Comparison of ENCODE assay signal across 19 cellular contexts in the genomic region with DNA sequence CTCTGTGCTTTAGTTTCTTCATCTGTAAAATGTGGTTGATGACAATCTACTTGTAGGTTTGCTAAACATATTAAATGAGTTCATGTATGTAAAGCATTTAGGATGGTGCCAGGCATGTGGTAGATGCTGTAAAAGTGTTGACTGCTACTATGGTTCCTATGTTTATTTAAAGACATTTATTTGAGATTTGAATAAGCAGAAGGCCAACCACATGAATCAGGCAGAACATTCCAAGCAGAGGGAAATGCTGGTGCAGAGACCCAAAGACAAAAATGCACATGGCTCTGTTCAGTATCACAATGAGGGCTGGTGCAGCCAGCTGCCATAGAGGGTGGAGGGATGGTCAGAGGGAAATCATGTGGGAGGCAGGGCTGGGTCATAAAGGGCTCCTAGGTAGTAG.
"Had no signal": no experiment of that assay in that cellular context is flagged by ENCODE, and none has a peak within 500 bp of the region (broad histone marks: within the 10 kb centered on the region; RNA-seq: fewer than 3 reads in every experiment).

No MANE protein-coding gene starts in this region.

- H3K27ac ChIP-seq: adrenal gland, left lung, right atrium auricular region, SK-N-MC, skin epidermis, suprapubic skin, VCaP had no signal

- ATAC-seq: activated CD8-positive, alpha-beta memory T cell treated with anti-CD3 and anti-CD28 coated beads, Interleukin-2, amount 10 ng/mL, durations not matched to agents 7 days and 5 days; left lung; stimulated activated naive CD8-positive, alpha-beta T cell treated with anti-CD3 and anti-CD28 coated beads, Interleukin-15, Interleukin-2, amounts not matched to agents 100 U/mL and 50 U/mL, for 24 hours had no signal

- H3K4me1 ChIP-seq: adrenal gland, left lung, right atrium auricular region, suprapubic skin had no signal

- DNase-seq: activated CD4-positive, alpha-beta memory T cell treated with anti-CD3 and anti-CD28 coated beads for 36 hours; activated CD8-positive, alpha-beta memory T cell treated with anti-CD3 and anti-CD28 coated beads, Interleukin-2, amount 10 ng/mL, durations not matched to agents 7 days and 5 days; activated effector memory CD4-positive, alpha-beta T cell treated with Interleukin-2 at 50 U/mL for 16 hours; activated naive CD4-positive, alpha-beta T cell treated with anti-CD3 and anti-CD28 coated beads, Interleukin-2, amount 50 U/mL, for 16 hours; activated T-cell treated with anti-CD3 and anti-CD28 coated beads, Interleukin-2, amount 50 U/mL, for 24 hours; adrenal gland; effector CD8-positive, alpha-beta T cell; left lung; nucleus accumbens; stimulated activated CD4-positive, alpha-beta T cell treated with anti-CD3 and anti-CD28 coated beads, Interleukin-15, amount 100 ng/mL, for 24 hours; stimulated activated naive CD8-positive, alpha-beta T cell treated with anti-CD3 and anti-CD28 coated beads, Interleukin-15, Interleukin-2, amounts not matched to agents 100 U/mL and 50 U/mL, for 24 hours; T-helper 1 cell had no signal

- H3K9me3 ChIP-seq: adrenal gland, left lung, right atrium auricular region, suprapubic skin had no signal

- H3K4me3 ChIP-seq: adrenal gland, left lung, right atrium auricular region, SK-N-MC, skin epidermis, suprapubic skin had no signal

- H3K27me3 ChIP-seq: adrenal gland, left lung, right atrium auricular region, suprapubic skin had no signal

- FAIRE-seq: endothelial cell of umbilical vein, keratinocyte had no signal

- H3K36me3 ChIP-seq: adrenal gland, left lung, right atrium auricular region, suprapubic skin had no signal
